2 cellular contexts compared by ENCODE assay signal in genomic region chr3:130137685-130138084, GRCh38. TPM values are rescaled to one million over a fixed set of nuclear protein-coding genes. Genes with fewer than 3 reads are reported as not detected.
"Had no signal": no experiment of that assay in that cellular context is flagged by ENCODE, and none has a peak within 500 bp of the region (broad histone marks: within the 10 kb centered on the region; RNA-seq: fewer than 3 reads in every experiment).

No MANE protein-coding gene starts in this region.

RNA-seq across cellular contexts. Expression of gene ALG1L2, which starts 56.1 kb away (rescaled TPM):
- total RNA-seq: GM23248, H4 had no signal
